Comparison of ENCODE assay signal across 33 cellular contexts in genomic region chrX:97850911-97851310, GRCh38.
"Had no signal": no experiment of that assay in that cellular context is flagged by ENCODE, and none has a peak within 500 bp of the region (broad histone marks: within the 10 kb centered on the region; RNA-seq: fewer than 3 reads in every experiment).

No MANE protein-coding gene starts in this region.

- H3K9me3 Mint-ChIP-seq: activated T-helper 17 cell treated with anti-CD3 and anti-CD28 coated beads, Interleukin-2, amount 50 U/mL, for 72 hours had no signal

- H3K27ac Mint-ChIP-seq: activated CD4-positive, alpha-beta memory T cell treated with anti-CD3 and anti-CD28 coated beads, Interleukin-2, amount 10 ng/mL, durations not matched to agents 7 days and 5 days; activated CD8-positive, alpha-beta memory T cell treated with anti-CD3 and anti-CD28 coated beads, Interleukin-2, amount 10 ng/mL, durations not matched to agents 7 days and 5 days; activated naive CD8-positive, alpha-beta T cell treated with anti-CD3 and anti-CD28 coated beads for 36 hours; activated T-helper 17 cell treated with anti-CD3 and anti-CD28 coated beads, Interleukin-2, amount 50 U/mL, for 72 hours; WTC11 had no signal

- H3K4me3 ChIP-seq: body of pancreas, breast epithelium, SJCRH30, SK-N-MC had no signal

- H3K27ac ChIP-seq: body of pancreas, breast epithelium, SJCRH30, SK-N-MC had no signal

- H3K27me3 Mint-ChIP-seq: activated CD4-positive, alpha-beta memory T cell treated with anti-CD3 and anti-CD28 coated beads, Interleukin-2, amount 10 ng/mL, durations not matched to agents 7 days and 5 days; activated CD8-positive, alpha-beta memory T cell treated with anti-CD3 and anti-CD28 coated beads, Interleukin-2, amount 10 ng/mL, durations not matched to agents 7 days and 5 days; activated naive CD8-positive, alpha-beta T cell treated with anti-CD3 and anti-CD28 coated beads for 36 hours; activated T-helper 17 cell treated with anti-CD3 and anti-CD28 coated beads, Interleukin-2, amount 50 U/mL, for 72 hours had no signal

- H3K36me3 ChIP-seq: breast epithelium, SJCRH30 had no signal

- H3K4me1 ChIP-seq: body of pancreas, breast epithelium, SJCRH30 had no signal

- H3K27me3 ChIP-seq: body of pancreas, SJCRH30 had no signal

- DNase-seq: activated CD4-positive, alpha-beta memory T cell treated with anti-CD3 and anti-CD28 coated beads, Interleukin-2, amount 10 ng/mL, durations not matched to agents 7 days and 5 days; activated CD4-positive, alpha-beta T cell treated with anti-CD3 and anti-CD28 coated beads for 4 hours; activated CD8-positive, alpha-beta memory T cell treated with anti-CD3 and anti-CD28 coated beads for 24 hours; activated CD8-positive, alpha-beta memory T cell treated with anti-CD3 and anti-CD28 coated beads, Interleukin-2, amount 10 ng/mL, durations not matched to agents 7 days and 5 days; activated CD8-positive, alpha-beta memory T cell treated with anti-CD3 and anti-CD28 coated beads, Interleukin-2, amount 50 U/mL, for 48 hours; activated effector memory CD4-positive, alpha-beta T cell treated with anti-CD3 and anti-CD28 coated beads, Interleukin-2, amount 50 U/mL, for 16 hours; activated naive CD4-positive, alpha-beta T cell; activated naive CD4-positive, alpha-beta T cell treated with anti-CD3 and anti-CD28 coated beads, Interleukin-2, amount 50 U/mL, for 16 hours; activated naive CD8-positive, alpha-beta T cell treated with anti-CD3 and anti-CD28 coated beads for 36 hours; activated T-cell treated with anti-CD3 and anti-CD28 coated beads, Interleukin-2, amount 50 U/mL, for 48 hours; amniotic stem cell; aorta; body of pancreas; Karpas-422; NCI-H1092 treated with DMSO at 0.1 percent for 48 hours; NCI-H1417; NCI-H146; NCI-H187; NCI-H2029 treated with DMSO at 0.1 percent for 48 hours; NCI-H2107; NCI-H2171; NCI-H510A; NCI-H526; NCI-H748 treated with DMSO at 0.1 percent for 48 hours; NK-92 treated with Interleukin-12 subunit alpha and Interleukin-12 subunit beta, amount 100 ng/mL, for 24 hours; SHP77; SJCRH30; T1000 had no signal

- ATAC-seq: activated CD4-positive, CD25-positive, alpha-beta regulatory T cell treated with anti-CD3 and anti-CD28 coated beads, Interleukin-2, amount 50 U/mL, for 24 hours; activated CD8-positive, alpha-beta memory T cell treated with anti-CD3 and anti-CD28 coated beads, Interleukin-2, amount 10 ng/mL, durations not matched to agents 7 days and 5 days; activated T-helper 17 cell treated with anti-CD3 and anti-CD28 coated beads, Interleukin-2, amount 50 U/mL, for 72 hours; body of pancreas; WTC11 had no signal

- H3K36me3 Mint-ChIP-seq: activated CD8-positive, alpha-beta memory T cell treated with anti-CD3 and anti-CD28 coated beads, Interleukin-2, amount 10 ng/mL, durations not matched to agents 7 days and 5 days; activated naive CD8-positive, alpha-beta T cell treated with anti-CD3 and anti-CD28 coated beads for 36 hours had no signal

- H3K4me3 Mint-ChIP-seq: activated CD4-positive, alpha-beta memory T cell treated with anti-CD3 and anti-CD28 coated beads, Interleukin-2, amount 10 ng/mL, durations not matched to agents 7 days and 5 days; activated CD8-positive, alpha-beta memory T cell treated with anti-CD3 and anti-CD28 coated beads, Interleukin-2, amount 10 ng/mL, durations not matched to agents 7 days and 5 days; activated naive CD8-positive, alpha-beta T cell treated with anti-CD3 and anti-CD28 coated beads for 36 hours; activated T-helper 17 cell treated with anti-CD3 and anti-CD28 coated beads, Interleukin-2, amount 50 U/mL, for 72 hours; WTC11 had no signal

- H3K9me3 ChIP-seq: body of pancreas, breast epithelium, SJCRH30 had no signal

- H3K4me1 Mint-ChIP-seq: activated CD4-positive, alpha-beta memory T cell treated with anti-CD3 and anti-CD28 coated beads, Interleukin-2, amount 10 ng/mL, durations not matched to agents 7 days and 5 days; activated CD8-positive, alpha-beta memory T cell treated with anti-CD3 and anti-CD28 coated beads, Interleukin-2, amount 10 ng/mL, durations not matched to agents 7 days and 5 days; activated naive CD8-positive, alpha-beta T cell treated with anti-CD3 and anti-CD28 coated beads for 36 hours; activated T-helper 17 cell treated with anti-CD3 and anti-CD28 coated beads, Interleukin-2, amount 50 U/mL, for 72 hours; WTC11 had no signal
